1 cellular context compared by ENCODE assay signal in the genomic region with DNA sequence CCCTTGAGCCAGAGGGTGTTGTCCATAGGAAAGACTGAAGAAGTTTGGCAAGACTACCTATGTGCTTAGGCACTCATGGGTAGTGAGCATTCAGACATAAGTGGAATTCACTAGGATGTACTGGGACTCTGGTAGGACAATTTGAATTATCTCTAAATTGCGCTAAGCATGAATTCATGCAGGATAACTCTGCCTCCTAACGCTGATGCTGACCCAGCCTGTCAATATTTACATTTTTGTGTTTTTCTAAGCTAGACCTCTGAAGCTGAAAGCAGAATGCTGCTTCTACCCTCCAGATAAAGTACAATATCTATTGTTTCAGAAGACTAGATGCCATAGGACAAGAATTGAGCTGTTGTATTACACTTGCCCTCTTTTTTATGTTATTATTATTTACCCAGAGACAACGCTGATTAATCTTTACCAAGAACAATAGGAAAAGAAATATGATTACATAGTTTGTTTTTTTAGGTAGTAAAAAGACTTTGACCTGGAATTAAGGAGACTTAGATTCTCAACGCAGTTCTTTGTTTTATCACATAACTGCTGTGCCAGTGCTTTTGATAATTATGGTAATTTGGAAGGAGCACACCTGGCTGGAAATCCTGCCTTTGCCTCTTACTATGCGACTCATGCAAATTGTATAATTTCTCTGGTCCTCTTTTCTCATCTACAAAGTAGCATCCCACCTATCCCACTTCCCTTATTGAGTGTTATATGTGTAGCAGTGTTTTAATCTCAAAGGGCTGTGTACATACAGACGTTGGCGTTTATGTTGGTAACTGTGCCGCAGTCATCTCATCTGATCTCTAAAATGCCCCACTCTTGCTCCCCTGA.
TF ChIP-seq lines count a peak whose summit lies in the region.

No MANE protein-coding gene starts in this region.

TF ChIP-seq in GM12878, 131 proteins besides CTCF, POLR2A, EP300 and RAD21:
- TF ChIP-seq, protein P1, sequence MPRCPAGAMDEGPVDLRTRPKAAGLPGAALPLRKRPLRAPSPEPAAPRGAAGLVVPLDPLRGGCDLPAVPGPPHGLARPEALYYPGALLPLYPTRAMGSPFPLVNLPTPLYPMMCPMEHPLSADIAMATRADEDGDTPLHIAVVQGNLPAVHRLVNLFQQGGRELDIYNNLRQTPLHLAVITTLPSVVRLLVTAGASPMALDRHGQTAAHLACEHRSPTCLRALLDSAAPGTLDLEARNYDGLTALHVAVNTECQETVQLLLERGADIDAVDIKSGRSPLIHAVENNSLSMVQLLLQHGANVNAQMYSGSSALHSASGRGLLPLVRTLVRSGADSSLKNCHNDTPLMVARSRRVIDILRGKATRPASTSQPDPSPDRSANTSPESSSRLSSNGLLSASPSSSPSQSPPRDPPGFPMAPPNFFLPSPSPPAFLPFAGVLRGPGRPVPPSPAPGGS (IDR thresholded peaks at IDR 0.05; ENCODE audit: borderline replicate concordance, insufficient read depth, low read depth, low read length, poor library complexity, severe bottlenecking) = no peak
- no peak for TF ChIP-seq NRF1 (conservative IDR thresholded peaks at IDR 0.05; ENCODE audit: low read depth, low read length)
- no peak for TF ChIP-seq FOXM1 (IDR thresholded peaks at IDR 0.05; ENCODE audit: low read depth, low read length)
- TF ChIP-seq ZBED1 (IDR thresholded peaks at IDR 0.05; ENCODE audit: borderline replicate concordance) = no peak
- TF ChIP-seq ESRRA (IDR thresholded peaks at IDR 0.05; ENCODE audit: low read length) = no peak
- TF ChIP-seq SPI1 (IDR thresholded peaks at IDR 0.05; ENCODE audit: borderline replicate concordance, insufficient read depth, low read depth, low read length) = peak; percentile 63; the same call in 1 of the 2 replicates
